Comparison of ENCODE assay signal across 8 cellular contexts in the genomic region with DNA sequence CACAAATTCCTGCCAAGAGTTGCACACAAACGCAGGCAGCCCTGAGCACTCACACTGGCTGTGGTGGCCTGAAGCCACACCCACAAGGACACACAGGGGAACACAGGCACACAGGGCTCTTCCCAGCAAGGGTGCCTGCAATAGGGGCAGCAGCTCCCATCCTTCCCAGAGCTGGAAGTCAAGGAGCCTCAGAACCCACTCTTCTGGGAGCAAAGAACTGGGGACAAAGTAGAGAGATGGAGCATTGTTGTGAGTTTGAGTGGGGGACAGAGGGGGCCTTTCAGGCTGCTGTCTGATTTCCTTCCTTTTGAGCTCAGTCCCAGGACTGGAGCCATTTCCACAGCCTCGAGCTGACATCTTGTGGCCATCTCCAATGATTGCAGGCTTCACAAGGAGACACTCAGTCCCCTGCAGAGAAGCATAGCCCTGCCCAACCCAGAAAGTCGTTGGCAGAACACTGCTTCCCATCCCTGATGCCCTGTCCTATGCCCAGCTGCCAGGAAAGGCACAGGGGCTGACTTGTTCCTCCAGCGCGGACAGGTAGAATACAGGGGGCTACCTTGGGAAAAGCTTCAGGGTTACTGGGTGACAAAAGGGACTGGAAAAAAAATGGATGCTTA. TPM values are rescaled to one million over a fixed set of nuclear protein-coding genes. Genes with fewer than 3 reads are reported as not detected.
DNase-seq lines count a peak whose midpoint lies in the region; ATAC-seq, FAIRE-seq and TF ChIP-seq lines count a peak whose summit lies in the region.

No MANE protein-coding gene starts in this region.

- TF ChIP-seq POLR2A in H54 (IDR thresholded peaks at IDR 0.05; ENCODE audit: low read depth, low read length) (no peak), GM18505 (IDR thresholded peaks at IDR 0.05; ENCODE audit: borderline replicate concordance, extremely low read depth, insufficient read depth, insufficient read length) (no peak)

- no peaks in the 10 kb centered on the region for H3K36me3 Mint-ChIP-seq in activated naive CD8-positive, alpha-beta T cell treated with anti-CD3 and anti-CD28 coated beads, Interleukin-2, amount 10 ng/mL, durations not matched to agents 7 days and 5 days

- ATAC-seq in activated naive CD8-positive, alpha-beta T cell treated with anti-CD3 and anti-CD28 coated beads, Interleukin-2, amount 10 ng/mL, durations not matched to agents 7 days and 5 days (ENCODE audit: low read depth) = peak; percentile 82
- ATAC-seq in right cardiac atrium (peak; percentile 71 to 75), sciatic nerve (peak; percentile 84), GM18505 (IDR thresholded peaks at IDR 0.05; ENCODE audit: unreplicated experiment) (no peak), GM18517 (IDR thresholded peaks at IDR 0.05; ENCODE audit: unreplicated experiment) (no peak)

- no peak overlapping the region for H3K4me3 ChIP-seq in right cardiac atrium (ENCODE audit: low read length)

- no peak overlapping the region for H3K27ac ChIP-seq in right cardiac atrium (ENCODE audit: low read length)

- no peaks in the 10 kb centered on the region for H3K4me1 ChIP-seq in right cardiac atrium (ENCODE audit: control insufficient read depth, insufficient read depth, low read length)

- WGBS in right cardiac atrium = 10% methylated on average over 5 of the region's 5 CpGs

- H3K27me3 ChIP-seq in right cardiac atrium (ENCODE audit: control insufficient read depth, insufficient read depth) = no peaks in the 10 kb centered on the region

- H3K27ac Mint-ChIP-seq in activated naive CD8-positive, alpha-beta T cell treated with anti-CD3 and anti-CD28 coated beads, Interleukin-2, amount 10 ng/mL, durations not matched to agents 7 days and 5 days = no peak overlapping the region

- DNase-seq in COLO829 (ENCODE audit: low spot score) (peak; percentile 84), H54 (ENCODE audit: insufficient read length, low spot score) (peak; percentile 75), NCI-H526 treated with DMSO at 0.1 percent for 48 hours (lab: John Stamatoyannopoulos, UW) (peak; percentile 60), right cardiac atrium (peak in 1 of 3 donors; percentile 43), sciatic nerve (ENCODE audit: low spot score) (no peak)
- no peak for DNase-seq in activated naive CD8-positive, alpha-beta T cell treated with anti-CD3 and anti-CD28 coated beads, Interleukin-2, amount 10 ng/mL, durations not matched to agents 7 days and 5 days

- H3K4me1 Mint-ChIP-seq in activated naive CD8-positive, alpha-beta T cell treated with anti-CD3 and anti-CD28 coated beads, Interleukin-2, amount 10 ng/mL, durations not matched to agents 7 days and 5 days = peaks cover 1% of the 10 kb centered on the region

- H3K4me3 Mint-ChIP-seq in activated naive CD8-positive, alpha-beta T cell treated with anti-CD3 and anti-CD28 coated beads, Interleukin-2, amount 10 ng/mL, durations not matched to agents 7 days and 5 days = no peak overlapping the region

- intact Hi-C loops in right cardiac atrium (cut with DNase I) (loop anchor here in 2 of 4 donors (5.0 kb wide), 1 partner anchor 316 kb away; no protein-coding TSS in a partner anchor), sciatic nerve (cut with DNase I) (loop anchor here (10.0 kb wide), 1 partner anchor 314 kb away; no protein-coding TSS in a partner anchor)

- no peak for FAIRE-seq in H54 (lab: Jason Lieb, UNC)

- no peaks in the 10 kb centered on the region for H3K9me3 Mint-ChIP-seq in activated naive CD8-positive, alpha-beta T cell treated with anti-CD3 and anti-CD28 coated beads, Interleukin-2, amount 10 ng/mL, durations not matched to agents 7 days and 5 days

- H3K9me3 ChIP-seq in right cardiac atrium (ENCODE audit: control insufficient read depth, low read length) = no peaks in the 10 kb centered on the region

- peaks cover 18% of the 10 kb centered on the region for H3K27me3 Mint-ChIP-seq in activated naive CD8-positive, alpha-beta T cell treated with anti-CD3 and anti-CD28 coated beads, Interleukin-2, amount 10 ng/mL, durations not matched to agents 7 days and 5 days

- POLR2A ChIA-PET in activated naive CD8-positive, alpha-beta T cell treated with anti-CD3 and anti-CD28 coated beads, Interleukin-2, amount 10 ng/mL, durations not matched to agents 7 days and 5 days (lab: Charles Lee) = no interaction called here

RNA-seq across cellular contexts. Expression of a gene that starts 34.4 kb away (rescaled TPM):
- total RNA-seq in activated naive CD8-positive, alpha-beta T cell treated with anti-CD3 and anti-CD28 coated beads, Interleukin-2, amount 10 ng/mL, durations not matched to agents 7 days and 5 days = 10 to 100 TPM; 45.1 to 46.5 TPM
- total RNA-seq in right cardiac atrium (10 to 100 TPM; 15.8 to 22.6 (median 20.5) TPM), sciatic nerve (38.6 TPM)
- polyA plus RNA-seq in right cardiac atrium = 7.4 TPM

Comparison
In these comparisons a context has a peak if more than half of its experiments do, and no peak if none do; other contexts are left out.
1. DNase-seq: peak in COLO829 (single experiment), H54 (single experiment) and NCI-H526 treated with DMSO at 0.1 percent for 48 hours (single experiment); none in activated naive CD8-positive, alpha-beta T cell treated with anti-CD3 and anti-CD28 coated beads, Interleukin-2, amount 10 ng/mL, durations not matched to agents 7 days and 5 days (single experiment) and sciatic nerve (single experiment).
2. ATAC-seq: peak in activated naive CD8-positive, alpha-beta T cell treated with anti-CD3 and anti-CD28 coated beads, Interleukin-2, amount 10 ng/mL, durations not matched to agents 7 days and 5 days (single experiment), right cardiac atrium (2 of 2) and sciatic nerve (single experiment); none in GM18505 (single experiment) and GM18517 (single experiment).